8 cellular contexts compared by ENCODE assay signal in genomic region chr6:13302751-13303667, GRCh38. TPM values are rescaled to one million over a fixed set of nuclear protein-coding genes. Genes with fewer than 3 reads are reported as not detected.
DNase-seq lines count a peak whose midpoint lies in the region; ATAC-seq and TF ChIP-seq lines count a peak whose summit lies in the region.

No MANE protein-coding gene starts in this region.

- H3K27me3 ChIP-seq in GM23248 (replicated peaks; ENCODE audit: insufficient read depth) (no peaks in the 10 kb centered on the region), MG63 (no peaks in the 10 kb centered on the region), neutrophil (no peaks in the 10 kb centered on the region), upper lobe of left lung (no peaks in the 10 kb centered on the region)

- H3K36me3 ChIP-seq in GM23248 (ENCODE audit: low read depth) (peaks cover 14% of the 10 kb centered on the region; the same call in 1 of the 2 replicates), MG63 (peaks cover 58% of the 10 kb centered on the region), neutrophil (peaks cover 46% of the 10 kb centered on the region), upper lobe of left lung (peaks cover 0 to 49% (median 13%) of the 10 kb centered on the region in 4 donors)

- TF ChIP-seq CTCF in GM13976 (IDR thresholded peaks at IDR 0.05; ENCODE audit: borderline replicate concordance, control extremely low read depth, extremely low read depth, insufficient read depth, missing control alignments), result no peak
- no peak for TF ChIP-seq CTCF in fibroblast of mammary gland (conservative IDR thresholded peaks at IDR 0.05; ENCODE audit: control insufficient read depth, insufficient read depth, low read depth, low read length)
- peak; percentile 32 for TF ChIP-seq CTCF in neutrophil (IDR thresholded peaks at IDR 0.05)
- no peak for TF ChIP-seq CTCF in upper lobe of left lung (IDR thresholded peaks at IDR 0.05)

- no peak overlapping the region for H2AFZ ChIP-seq in GM23248

- H3K27ac ChIP-seq in GM23248 (peak overlapping the region; percentile 64), neutrophil (peak overlapping the region; percentile 91), upper lobe of left lung (peak overlapping the region; percentile 72 to 86 (median 78))

- in situ Hi-C loops in GM13976 (cut with MboI; ENCODE audit: low sequenced_read_pairs, unreplicated experiment) (no loop called here), GM23248 (cut with MboI) (no loop called here)

- peak; percentile 73 for DNase-seq in GM13976 (ENCODE audit: low spot score)
- DNase-seq in GM23248, result peak; percentile 97
- DNase-seq in MG63, result peak; percentile 80
- DNase-seq in activated CD8-positive, alpha-beta memory T cell treated with anti-CD3 and anti-CD28 coated beads for 48 hours (ENCODE audit: low read depth in 2 of 3, low spot score in 2 of 3), result peak in 2 of 3 experiments; percentile 9 to 28
- DNase-seq in fibroblast of mammary gland (ENCODE audit: low read depth), result peak; percentile 99
- peak in 1 of 2 donors; percentile 88 for DNase-seq in upper lobe of left lung
- no peak for DNase-seq in mesenteric fat pad (ENCODE audit: low spot score)

- peak; percentile 89 to 91 for ATAC-seq in upper lobe of left lung (ENCODE audit: low FRiP score in 2 of 2)

- H3K79me2 ChIP-seq in GM23248 (ENCODE audit: insufficient read depth), result no peaks in the 10 kb centered on the region

- peaks cover 17% of the 10 kb centered on the region for H3F3A ChIP-seq in GM23248 (ENCODE audit: insufficient read depth)

- peaks cover 15% of the 10 kb centered on the region for H3K4me1 ChIP-seq in GM23248 (ENCODE audit: insufficient read depth)
- peaks cover 40 to 52% of the 10 kb centered on the region in 2 experiments for H3K4me1 ChIP-seq in neutrophil (ENCODE audit: control insufficient read depth in 1 of 2, insufficient read depth in 1 of 2, low read depth in 1 of 2, low read length in 1 of 2)
- peaks cover 16 to 26% (median 20%) of the 10 kb centered on the region in 4 donors for H3K4me1 ChIP-seq in upper lobe of left lung

- H3K9me3 ChIP-seq in GM23248 (ENCODE audit: low read depth) (no peaks in the 10 kb centered on the region), MG63 (no peaks in the 10 kb centered on the region), neutrophil (no peaks in the 10 kb centered on the region), upper lobe of left lung (no peaks in the 10 kb centered on the region)

- TF ChIP-seq POLR2A in upper lobe of left lung (IDR thresholded peaks at IDR 0.05), result no peak

- peak overlapping the region; percentile 46 for H3K9ac ChIP-seq in GM23248

- 44 to 45% methylated on average over 17 of the region's 17 CpGs for WGBS in GM23248 (ENCODE audit: low coverage in 1 of 2, low lambda C conversion rate in 2 of 2, missing lambda C conversion rate in 2 of 2), 2 experiments
- whole genome bisulfite sequencing in upper lobe of left lung, 2 donors, result 38 to 43% methylated on average over 17 of the region's 17 CpGs

- H4K20me1 ChIP-seq in GM23248 (ENCODE audit: insufficient read depth), result no peaks in the 10 kb centered on the region

- H3K9me2 ChIP-seq in GM23248 (ENCODE audit: insufficient read depth), result no peaks in the 10 kb centered on the region

- peak; percentile 40 to 99 (median 76) for TF ChIP-seq EP300 in upper lobe of left lung (IDR thresholded peaks at IDR 0.05)

- H3K4me3 ChIP-seq in GM23248, result no peak overlapping the region
- H3K4me3 ChIP-seq in MG63, result no peak overlapping the region
- no peak overlapping the region for H3K4me3 ChIP-seq in fibroblast of mammary gland (ENCODE audit: control insufficient read depth, low read depth, low read length)
- peak overlapping the region; percentile 38 for H3K4me3 ChIP-seq in neutrophil (ENCODE audit: low read depth in 1 of 2, low read length in 1 of 2)
- peak overlapping the region in 3 of 4 donors; percentile 5 to 15 (median 13) for H3K4me3 ChIP-seq in upper lobe of left lung

- no peak overlapping the region for H3K4me2 ChIP-seq in GM23248 (ENCODE audit: unreplicated experiment)

RNA-seq across cellular contexts. Expression of gene TBC1D7, which starts 25.3 kb away (rescaled TPM):
- total RNA-seq in GM23248 (2014; rRNA removed; shearing (Covaris generic)), result 8.5 and 18.7 TPM in 2 replicates
- 25.7 and 25.8 TPM in 2 replicates for polyA plus RNA-seq in GM23248 (2016; fragmentation: Nextera tagmentation; extraction: Ambion mirVana)
- total RNA-seq in MG63 (2014; rRNA removed; shearing (Covaris generic); ENCODE audit: low replicate concordance), result 36.2 and 40.6 TPM in 2 replicates
- total RNA-seq in upper lobe of left lung (10 to 100 TPM in 4 of 6 donors, 1 to 10 TPM in 2; 8.1 to 32.5 (median 14.3) TPM), mesenteric fat pad (11.0 TPM)

Comparison
In these comparisons a context has a peak if more than half of its experiments do, and no peak if none do; other contexts are left out.
1. H3K4me3 ChIP-seq: peak in neutrophil (2 of 2) and upper lobe of left lung (3 of 4); none in GM23248 (single experiment), MG63 (single experiment) and fibroblast of mammary gland (single experiment).
2. Peak in every context shown above with its lines, with median percentiles within 50 percentile points of each other: H3K27ac ChIP-seq.